ENCODE assay signal across 31 cellular contexts in genomic region chr14:24808412-24808811, GRCh38.
"Had no signal": no experiment of that assay in that cellular context is flagged by ENCODE, and none has a peak within 500 bp of the region (broad histone marks: within the 10 kb centered on the region; RNA-seq: fewer than 3 reads in every experiment).

No MANE protein-coding gene starts in this region.

- H3K27me3 ChIP-seq: adrenal gland, body of pancreas, foreskin keratinocyte, gastrocnemius medialis, heart left ventricle had no signal

- H3K9me3 ChIP-seq: adrenal gland, body of pancreas, gastrocnemius medialis, heart left ventricle had no signal

- FAIRE-seq: colon had no signal

- H3K36me3 ChIP-seq: adrenal gland, gastrocnemius medialis, heart left ventricle had no signal

- DNase-seq: activated CD4-positive, alpha-beta memory T cell treated with anti-CD3 and anti-CD28 coated beads for 36 hours; activated CD4-positive, alpha-beta T cell treated with anti-CD3 and anti-CD28 coated beads for 36 hours; activated CD4-positive, alpha-beta T cell treated with anti-CD3 and anti-CD28 coated beads, Interleukin-2, amount 10 ng/mL, durations not matched to agents 24 days and 14 days; activated CD4-positive, CD25-positive, alpha-beta regulatory T cell; activated CD4-positive, CD25-positive, alpha-beta regulatory T cell treated with anti-CD3 and anti-CD28 coated beads, Interleukin-2, amount 50 U/mL, for 72 hours; activated CD8-positive, alpha-beta memory T cell treated with anti-CD3 and anti-CD28 coated beads, Interleukin-2, amount 10 ng/mL, durations not matched to agents 7 days and 5 days; activated CD8-positive, alpha-beta memory T cell treated with anti-CD3 and anti-CD28 coated beads, Interleukin-2, amount 50 U/mL, for 4 hours; activated CD8-positive, alpha-beta T cell treated with anti-CD3 and anti-CD28 coated beads, Interleukin-2, amount 10 ng/mL, durations not matched to agents 7 days and 5 days; activated effector memory CD4-positive, alpha-beta T cell treated with anti-CD3 and anti-CD28 coated beads, Interleukin-2, amount 50 U/mL, for 16 hours; activated naive CD4-positive, alpha-beta T cell treated with anti-CD3 and anti-CD28 coated beads for 36 hours; activated naive CD8-positive, alpha-beta T cell treated with anti-CD3 and anti-CD28 coated beads for 36 hours; activated naive CD8-positive, alpha-beta T cell treated with anti-CD3 and anti-CD28 coated beads, Interleukin-2, amount 50 U/mL, for 24 hours; activated T-cell treated with anti-CD3 and anti-CD28 coated beads, Interleukin-2, amount 50 U/mL, for 1 hour; activated T-cell treated with anti-CD3 and anti-CD28 coated beads, Interleukin-2, amount 50 U/mL, for 48 hours; adrenal gland; amygdala; aorta; body of pancreas; caudate nucleus; cortex of kidney; dermis blood vessel endothelial cell; effector memory CD4-positive, alpha-beta T cell; endodermal cell; foreskin keratinocyte; gastrocnemius medialis; glutamatergic neuron; heart left ventricle; T-cell; T1000 had no signal

- H3K4me3 ChIP-seq: adrenal gland, body of pancreas, gastrocnemius medialis, heart left ventricle had no signal

- ATAC-seq: activated CD4-positive, alpha-beta T cell treated with anti-CD3 and anti-CD28 coated beads for 36 hours; activated CD8-positive, alpha-beta memory T cell treated with anti-CD3 and anti-CD28 coated beads, Interleukin-2, amount 10 ng/mL, durations not matched to agents 7 days and 5 days; activated CD8-positive, alpha-beta T cell treated with anti-CD3 and anti-CD28 coated beads, Interleukin-2, amount 10 ng/mL, durations not matched to agents 7 days and 5 days; activated naive CD8-positive, alpha-beta T cell treated with anti-CD3 and anti-CD28 coated beads, Interleukin-2, amount 50 U/mL, for 24 hours; body of pancreas; esophagus mucosa; foreskin keratinocyte; gastrocnemius medialis; heart left ventricle; T-cell had no signal

- H3K27ac ChIP-seq: adrenal gland, foreskin keratinocyte, gastrocnemius medialis, heart left ventricle had no signal

- H3K4me1 ChIP-seq: adrenal gland, foreskin keratinocyte, gastrocnemius medialis had no signal
